In genomic region chr11:31819533-31820437, GRCh38 we compare ENCODE assay signal across 1 cellular context.
TF ChIP-seq lines count a peak whose summit lies in the region.

No MANE protein-coding gene starts in this region.

TF ChIP-seq in SK-N-SH, 30 proteins besides CTCF, POLR2A, EP300 and RAD21 (continued from another document):
- TF ChIP-seq ZBTB33 (IDR thresholded peaks at IDR 0.05; ENCODE audit: borderline replicate concordance, low read depth): no peak
- TF ChIP-seq FOSL2 (IDR thresholded peaks at IDR 0.05; ENCODE audit: borderline replicate concordance, low read depth): no peak
